Comparison of ENCODE assay signal across 10 cellular contexts in the genomic region with DNA sequence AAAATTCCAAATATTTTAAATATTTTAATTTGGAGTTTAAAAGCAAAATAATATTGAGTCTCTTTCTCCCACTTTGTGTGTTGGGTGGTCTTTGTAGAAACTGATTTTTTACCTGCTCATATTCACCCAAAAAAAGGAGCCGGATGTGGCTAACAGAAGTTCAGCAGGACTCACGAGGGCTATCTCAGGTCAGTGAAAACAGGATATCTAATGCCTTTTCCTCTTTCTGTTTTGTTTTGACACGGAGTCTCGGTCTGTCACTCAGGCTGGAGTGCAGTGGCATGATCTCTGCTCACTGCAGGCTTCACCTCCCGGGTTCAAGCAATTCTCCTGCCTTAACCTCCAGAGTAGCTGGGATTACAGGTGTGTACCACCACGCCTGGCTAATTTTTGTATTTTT. TPM values are rescaled to one million over a fixed set of nuclear protein-coding genes. Genes with fewer than 3 reads are reported as not detected.
DNase-seq lines count a peak whose midpoint lies in the region; ATAC-seq, FAIRE-seq and TF ChIP-seq lines count a peak whose summit lies in the region.
"Had no signal": no experiment of that assay in that cellular context is flagged by ENCODE, and none has a peak within 500 bp of the region (broad histone marks: within the 10 kb centered on the region; RNA-seq: fewer than 3 reads in every experiment).

No MANE protein-coding gene starts in this region.

- no peak overlapping the region for H2BK5ac ChIP-seq in trophoblast cell (ENCODE audit: low read depth, low read length, poor library complexity)

- TF ChIP-seq POLR2A in right lobe of liver (IDR thresholded peaks at IDR 0.05) (no peak), HepG2 (IDR thresholded peaks at IDR 0.05; ENCODE audit: insufficient read depth in 1 of 2, low read depth in 2 of 2, low read length in 2 of 2) (no peak)

- H3K9me3 Mint-ChIP-seq in type B pancreatic cell = no peaks in the 10 kb centered on the region

- DNase-seq in right lobe of liver (no peak), HepG2 (ENCODE audit: low spot score) (no peak), caudate nucleus (lab: John Stamatoyannopoulos, UW) (no peak), posterior cingulate gyrus (no peak), type B pancreatic cell (ENCODE audit: extremely low spot score, unreplicated experiment) (no peak), trophoblast cell (no peak)
- DNase-seq: KBM-7 had no signal

- no peak overlapping the region for H2BK120ac ChIP-seq in trophoblast cell (ENCODE audit: insufficient read depth, low read length, poor library complexity)

- H3K9me3 ChIP-seq in right lobe of liver = no peaks in the 10 kb centered on the region
- H3K9me3 ChIP-seq in HepG2 (ENCODE audit: low read length) = no peaks in the 10 kb centered on the region
- no peaks in the 10 kb centered on the region for H3K9me3 ChIP-seq in trophoblast cell (ENCODE audit: insufficient read depth, low read depth, low read length)

- 68% methylated on average over 6 of the region's 6 CpGs for WGBS in right lobe of liver (ENCODE audit: insufficient coverage, low coverage, low lambda C conversion rate, missing lambda C conversion rate)
- 98% methylated on average over 6 of the region's 6 CpGs for WGBS in HepG2 (ENCODE audit: low lambda C conversion rate)
- WGBS in trophoblast cell (ENCODE audit: extremely low coverage, insufficient coverage, insufficient read length) = no CpG with 5 or more reads among the region's 6 CpGs

- peaks cover 9% of the 10 kb centered on the region for H3K36me3 Mint-ChIP-seq in type B pancreatic cell

- no peak for FAIRE-seq in HepG2 (lab: Jason Lieb, UNC)

- H3K27me3 ChIP-seq in right lobe of liver (no peaks in the 10 kb centered on the region), HepG2 (ENCODE audit: control insufficient read depth in 1 of 2, insufficient read depth in 2 of 2, low read length in 2 of 2) (no peaks in the 10 kb centered on the region), trophoblast cell (ENCODE audit: insufficient read depth, low read length) (no peaks in the 10 kb centered on the region)

- POLR2A ChIA-PET in HepG2 (lab: Yijun Ruan, JAX) = no interaction called here

- H3K9ac ChIP-seq in HepG2 (ENCODE audit: insufficient read depth, low read depth, low read length) = no peak overlapping the region
- no peak overlapping the region for H3K9ac ChIP-seq in trophoblast cell (ENCODE audit: low read length)

- no peak overlapping the region for H3K27ac Mint-ChIP-seq in type B pancreatic cell

- H3K4me3 Mint-ChIP-seq in type B pancreatic cell = no peak overlapping the region

- no peak for TF ChIP-seq RAD21 in HepG2 (CRISPR knock-in tag; IDR thresholded peaks at IDR 0.05)

- no peaks in the 10 kb centered on the region for H3K27me3 Mint-ChIP-seq in type B pancreatic cell

- CTCF ChIA-PET in HepG2 (lab: Yijun Ruan, JAX; ENCODE audit: low intra/inter-chr PET ratio, low total read pairs) = no interaction called here

- H3K4me3 ChIP-seq in right lobe of liver (no peak overlapping the region), HepG2 (replicated peaks in 1 of 3; ENCODE audit: insufficient read depth in 1 of 3, low read depth in 2 of 3, low read length in 3 of 3) (no peak overlapping the region), trophoblast cell (ENCODE audit: low read depth, low read length) (no peak overlapping the region)

- peaks cover 21% of the 10 kb centered on the region for H3K4me1 Mint-ChIP-seq in type B pancreatic cell (ENCODE audit: unreplicated experiment)

- no peak overlapping the region for H2AK5ac ChIP-seq in trophoblast cell (ENCODE audit: low read length)

- intact Hi-C loops in right lobe of liver (cut with DNase I) (no loop called here), HepG2 (cut with micrococcal nuclease; ENCODE audit: unreplicated experiment) (no loop called here), posterior cingulate gyrus (cut with DNase I) (no loop called here)

- H3K4me1 ChIP-seq in right lobe of liver (no peaks in the 10 kb centered on the region), HepG2 (ENCODE audit: insufficient read depth, low read length) (peaks cover 37% of the 10 kb centered on the region), trophoblast cell (ENCODE audit: control insufficient read depth in 1 of 2, insufficient read depth in 2 of 2, low read length in 2 of 2) (peaks cover 8 to 9% of the 10 kb centered on the region in 2 experiments)

- no peak overlapping the region for H3K23ac ChIP-seq in trophoblast cell (ENCODE audit: low read length)

- no peaks in the 10 kb centered on the region for H3K79me2 ChIP-seq in HepG2 (ENCODE audit: insufficient read depth, low read length)
- H3K79me2 ChIP-seq in trophoblast cell (ENCODE audit: control insufficient read depth, insufficient read depth, low read length, poor library complexity) = no peaks in the 10 kb centered on the region

- no peak overlapping the region for H4K12ac ChIP-seq in trophoblast cell (ENCODE audit: low read depth, low read length)

- no peak overlapping the region for H3K18ac ChIP-seq in trophoblast cell (ENCODE audit: low read length)

- no peak overlapping the region for H4K8ac ChIP-seq in trophoblast cell (ENCODE audit: low read depth, low read length)

- H2BK12ac ChIP-seq in trophoblast cell (ENCODE audit: low read length) = no peak overlapping the region

- H2AFZ ChIP-seq in HepG2 (ENCODE audit: low read length) = no peak overlapping the region
- no peak overlapping the region for H2AFZ ChIP-seq in trophoblast cell (ENCODE audit: insufficient read depth, low read length, poor library complexity)

- H4K20me1 ChIP-seq in HepG2 (ENCODE audit: insufficient read depth, low read length) = no peaks in the 10 kb centered on the region

- TF ChIP-seq CTCF in right lobe of liver (IDR thresholded peaks at IDR 0.05) = no peak
- TF ChIP-seq CTCF in HepG2 (CRISPR knock-in tag; IDR thresholded peaks at IDR 0.05) = no peak
- TF ChIP-seq CTCF in type B pancreatic cell (conservative IDR thresholded peaks at IDR 0.05) = no peak

- H4K91ac ChIP-seq in trophoblast cell (ENCODE audit: low read depth, low read length) = no peak overlapping the region

- no TSS peak for BruUV-seq in HepG2 (replicated peaks; lab: Mats Ljungman, UMichigan)

- TF ChIP-seq EP300 in HepG2 (IDR thresholded peaks at IDR 0.05; ENCODE audit: low read depth in 2 of 2, low read length in 2 of 2) = no peak
- no peak for TF ChIP-seq EP300 in HepG2 (CRISPR knock-in tag; IDR thresholded peaks at IDR 0.05; ENCODE audit: borderline replicate concordance)

- ATAC-seq in right lobe of liver (peak; percentile 63 to 85 (median 73)), HepG2 (no peak), HG03097 (IDR thresholded peaks at IDR 0.05; ENCODE audit: low FRiP score, unreplicated experiment) (peak; percentile 70), esophagus mucosa (no peak)

- in situ Hi-C loops in HepG2 (cut with HindIII; ENCODE audit: extremely low pct_ligation_motif_present, low pct_unique_long_range_greater_than_20kb) = no loop called here

- H3K27ac ChIP-seq in right lobe of liver (peak overlapping the region in 1 of 3 donors; percentile 13), HepG2 (ENCODE audit: extremely low read length, insufficient read depth, low read length) (no peak overlapping the region), caudate nucleus (ENCODE audit: low read depth, low read length) (peak overlapping the region; percentile 91), trophoblast cell (ENCODE audit: low read depth, low read length) (no peak overlapping the region)
- H3K27ac ChIP-seq: C4-2B had no signal

- H3K36me3 ChIP-seq in right lobe of liver (peaks cover 0 to 12% (median 2%) of the 10 kb centered on the region in 4 donors), HepG2 (replicated peaks in 1 of 2; ENCODE audit: control insufficient read depth in 1 of 2, insufficient read depth in 2 of 2, low read length in 2 of 2) (peaks cover 3 to 4% of the 10 kb centered on the region in 2 experiments; a peak in 4 of 5 replicates), trophoblast cell (ENCODE audit: control insufficient read depth in 1 of 2, insufficient read depth in 2 of 2, low read length in 2 of 2) (peaks cover 9 to 12% of the 10 kb centered on the region in 2 experiments)

- no peaks in the 10 kb centered on the region for H3K79me1 ChIP-seq in trophoblast cell (ENCODE audit: low read length)

- H3K14ac ChIP-seq in trophoblast cell (ENCODE audit: low read length) = no peak overlapping the region

- H3K4me2 ChIP-seq in HepG2 (ENCODE audit: low read depth, low read length) (no peak overlapping the region), trophoblast cell (ENCODE audit: low read length) (no peak overlapping the region)

- no peak overlapping the region for H3K4ac ChIP-seq in trophoblast cell (ENCODE audit: low read depth, low read length)

RNA-seq across cellular contexts. Expression of gene COA8, which starts 30.8 kb away (rescaled TPM):
- total RNA-seq in right lobe of liver (10 to 100 TPM in 5 of 6 experiments, 1 to 10 TPM in 1; 7.5 to 17.7 (median 14.9) TPM), HepG2 (2016; rRNA removed; fragmentation: Illumina TruSeq; extraction: Trizol) (25.1 and 25.2 TPM in 2 replicates), type B pancreatic cell (ENCODE audit: low replicate concordance) (39.8 and 42.5 TPM in 2 replicates), esophagus mucosa (30.3 TPM)
- total RNA-seq in HepG2 (2016; cell fraction: cytosol; rRNA removed; fragmentation: Illumina TruSeq; extraction: Trizol; ENCODE audit: low read depth) = 29.4 and 38.9 TPM in 2 replicates
- total RNA-seq in HepG2 (2016; cell fraction: insoluble cytoplasmic fraction; rRNA removed; fragmentation: Illumina TruSeq; extraction: Trizol) = 25.7 and 29.2 TPM in 2 replicates
- total RNA-seq in HepG2 (2016; cell fraction: membrane; rRNA removed; fragmentation: Illumina TruSeq; extraction: Trizol) = 46.6 and 48.0 TPM in 2 replicates
- total RNA-seq in HepG2 (2016; cell fraction: nucleus; rRNA removed; fragmentation: Illumina TruSeq; extraction: Trizol) = 11.0 and 15.0 TPM in 2 replicates
- 10.9 and 14.0 TPM in 2 replicates for polyA plus RNA-seq in HepG2 (2011; rRNA removed)
- polyA plus RNA-seq in HepG2 (2011; cell fraction: cytosol; rRNA removed) = 10.2 and 14.5 TPM in 2 replicates
- polyA plus RNA-seq in HepG2 (2011; cell fraction: nucleus; rRNA removed) = 2.6 and 3.1 TPM in 2 replicates
- 25.7 and 32.6 TPM in 2 replicates for polyA plus RNA-seq in HepG2 (2012)
- polyA plus RNA-seq in HepG2 (2016; cell fraction: cytosol; fragmentation: Illumina TruSeq; extraction: Trizol; ENCODE audit: low read depth) = 63.7 and 73.8 TPM in 2 replicates
- polyA plus RNA-seq in HepG2 (2016; cell fraction: insoluble cytoplasmic fraction; fragmentation: Illumina TruSeq; extraction: Trizol; ENCODE audit: low read depth) = 33.7 and 39.8 TPM in 2 replicates
- polyA plus RNA-seq in HepG2 (2016; cell fraction: membrane; fragmentation: Illumina TruSeq; extraction: Trizol; ENCODE audit: low read depth) = 52.0 and 59.9 TPM in 2 replicates
- 21.5 and 21.7 TPM in 2 replicates for polyA plus RNA-seq in HepG2 (2016; cell fraction: nucleus; fragmentation: Illumina TruSeq; extraction: Trizol; ENCODE audit: insufficient read depth, low read depth)
- 4.7 and 5.1 TPM in 2 replicates for polyA minus RNA-seq in HepG2 (2011; rRNA and poly(A)+ RNA removed; ENCODE audit: low replicate concordance)
- polyA minus RNA-seq in HepG2 (2011; cell fraction: cytosol; rRNA and poly(A)+ RNA removed) = 3.6 and 6.4 TPM in 2 replicates
- 10.1 and 11.3 TPM in 2 replicates for polyA minus RNA-seq in HepG2 (2011; cell fraction: nucleus; rRNA and poly(A)+ RNA removed)
- polyA plus RNA-seq in trophoblast cell (2013) = 42.0 and 45.6 TPM in 2 replicates

RNA-seq across cellular contexts. Expression of gene BAG5, which starts 31.1 kb away (rescaled TPM):
- total RNA-seq in right lobe of liver = 10 to 100 TPM in 4 of 6 experiments, 1 to 10 TPM in 2; 6.5 to 11.4 (median 10.9) TPM
- total RNA-seq in HepG2 (2016; rRNA removed; fragmentation: Illumina TruSeq; extraction: Trizol) = 21.0 and 34.8 TPM in 2 replicates
- total RNA-seq in HepG2 (2016; cell fraction: cytosol; rRNA removed; fragmentation: Illumina TruSeq; extraction: Trizol; ENCODE audit: low read depth) = 2.3 and 2.5 TPM in 2 replicates
- total RNA-seq in HepG2 (2016; cell fraction: insoluble cytoplasmic fraction; rRNA removed; fragmentation: Illumina TruSeq; extraction: Trizol) = 21.9 and 34.1 TPM in 2 replicates
- total RNA-seq in HepG2 (2016; cell fraction: membrane; rRNA removed; fragmentation: Illumina TruSeq; extraction: Trizol) = 11.4 and 14.2 TPM in 2 replicates
- total RNA-seq in HepG2 (2016; cell fraction: nucleus; rRNA removed; fragmentation: Illumina TruSeq; extraction: Trizol) = 14.8 and 16.2 TPM in 2 replicates
- polyA plus RNA-seq in HepG2 (2011; rRNA removed) = 3.0 and 3.5 TPM in 2 replicates
- 2.5 and 3.9 TPM in 2 replicates for polyA plus RNA-seq in HepG2 (2011; cell fraction: cytosol; rRNA removed)
- polyA plus RNA-seq in HepG2 (2011; cell fraction: nucleus; rRNA removed) = 3.3 and 3.7 TPM in 2 replicates
- 7.9 and 9.3 TPM in 2 replicates for polyA plus RNA-seq in HepG2 (2012)
- polyA plus RNA-seq in HepG2 (2016; cell fraction: cytosol; fragmentation: Illumina TruSeq; extraction: Trizol; ENCODE audit: low read depth) = 1.0 and 1.3 TPM in 2 replicates
- 16.8 and 20.0 TPM in 2 replicates for polyA plus RNA-seq in HepG2 (2016; cell fraction: insoluble cytoplasmic fraction; fragmentation: Illumina TruSeq; extraction: Trizol; ENCODE audit: low read depth)
- polyA plus RNA-seq in HepG2 (2016; cell fraction: membrane; fragmentation: Illumina TruSeq; extraction: Trizol; ENCODE audit: low read depth) = 5.3 and 6.2 TPM in 2 replicates
- 13.8 and 14.6 TPM in 2 replicates for polyA plus RNA-seq in HepG2 (2016; cell fraction: nucleus; fragmentation: Illumina TruSeq; extraction: Trizol; ENCODE audit: insufficient read depth, low read depth)
- polyA minus RNA-seq in HepG2 (2011; rRNA and poly(A)+ RNA removed; ENCODE audit: low replicate concordance) = 5.3 and 11.8 TPM in 2 replicates
- polyA minus RNA-seq in HepG2 (2011; cell fraction: cytosol; rRNA and poly(A)+ RNA removed) = 7.2 and 8.6 TPM in 2 replicates
- polyA minus RNA-seq in HepG2 (2011; cell fraction: nucleus; rRNA and poly(A)+ RNA removed) = 9.8 and 9.9 TPM in 2 replicates
- 23.3 and 30.5 TPM in 2 replicates for total RNA-seq in type B pancreatic cell (ENCODE audit: low replicate concordance)
- polyA plus RNA-seq in trophoblast cell (2013) = 21.3 and 22.2 TPM in 2 replicates
- 23.6 TPM for total RNA-seq in esophagus mucosa

RNA-seq across cellular contexts. Expression of gene KLC1, which starts 35.4 kb away (rescaled TPM):
- 10 to 100 TPM; 45.8 to 78.9 (median 58.0) TPM for total RNA-seq in right lobe of liver
- total RNA-seq in HepG2 (2016; rRNA removed; fragmentation: Illumina TruSeq; extraction: Trizol) = 57.8 and 63.5 TPM in 2 replicates
- total RNA-seq in HepG2 (2016; cell fraction: cytosol; rRNA removed; fragmentation: Illumina TruSeq; extraction: Trizol; ENCODE audit: low read depth) = 7.9 TPM in 2 replicates
- total RNA-seq in HepG2 (2016; cell fraction: insoluble cytoplasmic fraction; rRNA removed; fragmentation: Illumina TruSeq; extraction: Trizol) = 54.6 and 66.2 TPM in 2 replicates
- 16.0 and 16.3 TPM in 2 replicates for total RNA-seq in HepG2 (2016; cell fraction: membrane; rRNA removed; fragmentation: Illumina TruSeq; extraction: Trizol)
- total RNA-seq in HepG2 (2016; cell fraction: nucleus; rRNA removed; fragmentation: Illumina TruSeq; extraction: Trizol) = 62.3 and 79.9 TPM in 2 replicates
- 53.2 and 61.0 TPM in 2 replicates for polyA plus RNA-seq in HepG2 (2011; rRNA removed)
- 58.4 and 64.7 TPM in 2 replicates for polyA plus RNA-seq in HepG2 (2011; cell fraction: cytosol; rRNA removed)
- polyA plus RNA-seq in HepG2 (2011; cell fraction: nucleus; rRNA removed) = 171 and 186 TPM in 2 replicates
- 40.1 and 53.2 TPM in 2 replicates for polyA plus RNA-seq in HepG2 (2012)
- 3.0 and 3.1 TPM in 2 replicates for polyA plus RNA-seq in HepG2 (2016; cell fraction: cytosol; fragmentation: Illumina TruSeq; extraction: Trizol; ENCODE audit: low read depth)
- polyA plus RNA-seq in HepG2 (2016; cell fraction: insoluble cytoplasmic fraction; fragmentation: Illumina TruSeq; extraction: Trizol; ENCODE audit: low read depth) = 50.1 and 51.1 TPM in 2 replicates
- polyA plus RNA-seq in HepG2 (2016; cell fraction: membrane; fragmentation: Illumina TruSeq; extraction: Trizol; ENCODE audit: low read depth) = 7.4 and 9.4 TPM in 2 replicates
- polyA plus RNA-seq in HepG2 (2016; cell fraction: nucleus; fragmentation: Illumina TruSeq; extraction: Trizol; ENCODE audit: insufficient read depth, low read depth) = 92.4 and 93.3 TPM in 2 replicates
- polyA minus RNA-seq in HepG2 (2011; rRNA and poly(A)+ RNA removed; ENCODE audit: low replicate concordance) = 45.0 and 49.1 TPM in 2 replicates
- 30.6 and 37.7 TPM in 2 replicates for polyA minus RNA-seq in HepG2 (2011; cell fraction: cytosol; rRNA and poly(A)+ RNA removed)
- 152 and 165 TPM in 2 replicates for polyA minus RNA-seq in HepG2 (2011; cell fraction: nucleus; rRNA and poly(A)+ RNA removed)
- 125 and 145 TPM in 2 replicates for total RNA-seq in type B pancreatic cell (ENCODE audit: low replicate concordance)
- 105 TPM in 2 replicates for polyA plus RNA-seq in trophoblast cell (2013)
- 80.3 TPM for total RNA-seq in esophagus mucosa

Comparison
In these comparisons a context has a peak if more than half of its experiments do, and no peak if none do; other contexts are left out.
1. ATAC-seq: peak in right lobe of liver (4 of 4) and HG03097 (single experiment); none in HepG2 (single experiment) and esophagus mucosa (single experiment).